In genomic region chr3:156825795-156826143, GRCh38 we compare ENCODE assay signal across 8 cellular contexts. TPM values are rescaled to one million over a fixed set of nuclear protein-coding genes. Genes with fewer than 3 reads are reported as not detected.
DNase-seq lines count a peak whose midpoint lies in the region; ATAC-seq and TF ChIP-seq lines count a peak whose summit lies in the region.

No MANE protein-coding gene starts in this region.

- CTCF ChIA-PET in WTC11 (lab: Charles Lee), result no interaction called here

- H3K9me3 Mint-ChIP-seq in activated naive CD4-positive, alpha-beta T cell treated with anti-CD3 and anti-CD28 coated beads, Interleukin-2, amount 50 U/mL, for 24 hours, result no peaks in the 10 kb centered on the region
- no peaks in the 10 kb centered on the region for H3K9me3 Mint-ChIP-seq in WTC11
- no peaks in the 10 kb centered on the region for H3K9me3 Mint-ChIP-seq in stimulated activated effector memory CD8-positive, alpha-beta T cell treated with anti-CD3 and anti-CD28 coated beads, Interleukin-12 subunit alpha, Interleukin-12 subunit beta, amount 100 ng/mL, for 72 hours

- no peak for TF ChIP-seq CTCF in WTC11 (IDR thresholded peaks at IDR 0.05)

- no peaks in the 10 kb centered on the region for H3K36me3 Mint-ChIP-seq in activated naive CD4-positive, alpha-beta T cell treated with anti-CD3 and anti-CD28 coated beads, Interleukin-2, amount 50 U/mL, for 24 hours
- H3K36me3 Mint-ChIP-seq in WTC11, result no peaks in the 10 kb centered on the region
- peaks cover 5% of the 10 kb centered on the region for H3K36me3 Mint-ChIP-seq in stimulated activated effector memory CD8-positive, alpha-beta T cell treated with anti-CD3 and anti-CD28 coated beads, Interleukin-12 subunit alpha, Interleukin-12 subunit beta, amount 100 ng/mL, for 72 hours

- ATAC-seq in HG03064 (IDR thresholded peaks at IDR 0.05; ENCODE audit: low read depth, unreplicated experiment) (peak; percentile 42), WTC11 (peak; percentile 66; the same call in 1 of the 2 replicates), right cardiac atrium (peak in 1 of 2 donors; percentile 80)
- ATAC-seq in stimulated activated effector memory CD8-positive, alpha-beta T cell treated with anti-CD3 and anti-CD28 coated beads, Interleukin-12 subunit alpha, Interleukin-12 subunit beta, amount 100 ng/mL, for 72 hours, result peak; percentile 67

- peak overlapping the region; percentile 98 for H3K27ac Mint-ChIP-seq in activated naive CD4-positive, alpha-beta T cell treated with anti-CD3 and anti-CD28 coated beads, Interleukin-2, amount 50 U/mL, for 24 hours
- no peak overlapping the region for H3K27ac Mint-ChIP-seq in WTC11
- H3K27ac Mint-ChIP-seq in stimulated activated effector memory CD8-positive, alpha-beta T cell treated with anti-CD3 and anti-CD28 coated beads, Interleukin-12 subunit alpha, Interleukin-12 subunit beta, amount 100 ng/mL, for 72 hours, result peak overlapping the region; percentile 98

- intact Hi-C loops in right cardiac atrium (cut with DNase I), result loop anchor here in 3 of 4 donors (5.0 to 10.0 kb wide), 4 partner anchors 148 to 309 kb away; partner anchors contain the start of gene TIPARP (in 1 of the 3)

- H3K4me3 Mint-ChIP-seq in activated naive CD4-positive, alpha-beta T cell treated with anti-CD3 and anti-CD28 coated beads, Interleukin-2, amount 50 U/mL, for 24 hours, result peak overlapping the region; percentile 90
- peak overlapping the region; percentile 73 for H3K4me3 Mint-ChIP-seq in WTC11
- peak overlapping the region; percentile 92 for H3K4me3 Mint-ChIP-seq in stimulated activated effector memory CD8-positive, alpha-beta T cell treated with anti-CD3 and anti-CD28 coated beads, Interleukin-12 subunit alpha, Interleukin-12 subunit beta, amount 100 ng/mL, for 72 hours

- WGBS in right cardiac atrium, result 5% methylated on average over 8 of the region's 8 CpGs

- H3K9me3 ChIP-seq in right cardiac atrium (ENCODE audit: control insufficient read depth, low read length), result no peaks in the 10 kb centered on the region

- H3K27me3 ChIP-seq in right cardiac atrium (ENCODE audit: control insufficient read depth, insufficient read depth), result no peaks in the 10 kb centered on the region

- no peak for DNase-seq in activated naive CD4-positive, alpha-beta T cell treated with anti-CD3 and anti-CD28 coated beads, Interleukin-2, amount 50 U/mL, for 16 hours
- DNase-seq in WTC11 (ENCODE audit: low spot score) (no peak), right cardiac atrium (no peak), NCI-H446 treated with DMSO at 0.1 percent for 48 hours (lab: John Stamatoyannopoulos, UW) (no peak), AML-193 (lab: John Stamatoyannopoulos, UW) (no peak)
- no peak for DNase-seq in stimulated activated effector memory CD8-positive, alpha-beta T cell treated with anti-CD3 and anti-CD28 coated beads, Interleukin-12 subunit alpha, Interleukin-12 subunit beta, amount 100 ng/mL, for 72 hours (ENCODE audit: low spot score in 2 of 2)

- POLR2A ChIA-PET in WTC11 (lab: Charles Lee), result no interaction called here

- peaks cover 22% of the 10 kb centered on the region for H3K4me1 Mint-ChIP-seq in activated naive CD4-positive, alpha-beta T cell treated with anti-CD3 and anti-CD28 coated beads, Interleukin-2, amount 50 U/mL, for 24 hours
- H3K4me1 Mint-ChIP-seq in WTC11, result peaks cover 36% of the 10 kb centered on the region
- H3K4me1 Mint-ChIP-seq in stimulated activated effector memory CD8-positive, alpha-beta T cell treated with anti-CD3 and anti-CD28 coated beads, Interleukin-12 subunit alpha, Interleukin-12 subunit beta, amount 100 ng/mL, for 72 hours, result peaks cover 30% of the 10 kb centered on the region

- H3K27me3 Mint-ChIP-seq in activated naive CD4-positive, alpha-beta T cell treated with anti-CD3 and anti-CD28 coated beads, Interleukin-2, amount 50 U/mL, for 24 hours, result no peaks in the 10 kb centered on the region
- H3K27me3 Mint-ChIP-seq in WTC11 (ENCODE audit: low read depth), result peaks cover 88% of the 10 kb centered on the region

- H3K27ac ChIP-seq in right cardiac atrium (ENCODE audit: low read length), result peak overlapping the region; percentile 88

- peak overlapping the region; percentile 66 for H3K4me3 ChIP-seq in right cardiac atrium (ENCODE audit: low read length)

- H3K4me1 ChIP-seq in right cardiac atrium (ENCODE audit: control insufficient read depth, insufficient read depth, low read length), result no peaks in the 10 kb centered on the region

TF ChIP-seq in WTC11, 78 proteins besides CTCF, POLR2A, EP300 and RAD21:
- TF ChIP-seq ZNF416 (CRISPR knock-in tag; IDR thresholded peaks at IDR 0.05) (0 out of 2 replicates have a peak, but pooled peaks have one; percentile 60), FOXK1 (CRISPR knock-in tag; IDR thresholded peaks at IDR 0.05) (no peak)
- TF ChIP-seq, protein P1, sequence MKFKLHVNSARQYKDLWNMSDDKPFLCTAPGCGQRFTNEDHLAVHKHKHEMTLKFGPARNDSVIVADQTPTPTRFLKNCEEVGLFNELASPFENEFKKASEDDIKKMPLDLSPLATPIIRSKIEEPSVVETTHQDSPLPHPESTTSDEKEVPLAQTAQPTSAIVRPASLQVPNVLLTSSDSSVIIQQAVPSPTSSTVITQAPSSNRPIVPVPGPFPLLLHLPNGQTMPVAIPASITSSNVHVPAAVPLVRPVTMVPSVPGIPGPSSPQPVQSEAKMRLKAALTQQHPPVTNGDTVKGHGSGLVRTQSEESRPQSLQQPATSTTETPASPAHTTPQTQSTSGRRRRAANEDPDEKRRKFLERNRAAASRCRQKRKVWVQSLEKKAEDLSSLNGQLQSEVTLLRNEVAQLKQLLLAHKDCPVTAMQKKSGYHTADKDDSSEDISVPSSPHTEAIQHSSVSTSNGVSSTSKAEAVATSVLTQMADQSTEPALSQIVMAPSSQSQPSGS (CRISPR knock-in tag; IDR thresholded peaks at IDR 0.05; ENCODE audit: borderline replicate concordance, low read depth), result no peak

RNA-seq across cellular contexts. Expression of gene LEKR1, which starts 0.4 kb away (rescaled TPM):
- total RNA-seq in WTC11 (2021), result 0.09 to 0.18 TPM in 2 of 3 replicates, not detected in the other
- total RNA-seq in right cardiac atrium, result 1 to 10 TPM in 3 of 4 donors, under 1 TPM in 1; 0.97 to 2.0 (median 1.6) TPM
- polyA plus RNA-seq in right cardiac atrium, result 1.2 TPM
